In the genomic region with DNA sequence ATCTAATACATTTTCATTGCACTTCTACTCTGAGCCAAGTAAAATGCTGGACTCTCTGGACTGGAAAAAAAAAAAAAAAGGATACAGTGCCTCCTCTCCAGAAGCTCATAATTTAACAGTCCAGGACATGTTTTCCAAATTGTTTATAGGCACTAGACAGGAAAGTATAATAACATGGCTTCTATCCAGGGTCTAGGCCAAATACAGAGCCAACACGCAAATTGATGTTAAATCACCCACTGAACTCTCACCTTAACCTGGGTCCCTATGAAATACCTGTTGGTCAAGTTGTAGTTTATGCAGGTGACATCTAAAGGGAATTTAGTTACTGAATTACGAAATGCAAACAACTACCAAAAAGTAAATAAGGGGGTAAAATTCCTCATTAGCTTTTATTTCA, we compare ENCODE assay signal across 15 cellular contexts.
DNase-seq lines count a peak whose midpoint lies in the region; ATAC-seq and TF ChIP-seq lines count a peak whose summit lies in the region.
"Had no signal": no experiment of that assay in that cellular context is flagged by ENCODE, and none has a peak within 500 bp of the region (broad histone marks: within the 10 kb centered on the region; RNA-seq: fewer than 3 reads in every experiment).

No MANE protein-coding gene starts in this region.

- no peaks in the 10 kb centered on the region for H3K4me1 ChIP-seq in mucosa of descending colon (ENCODE audit: low read depth)

- peak; percentile 16 for DNase-seq in DMS53 treated with DMSO at 0.1 percent for 48 hours (lab: John Stamatoyannopoulos, UW; ENCODE audit: unreplicated experiment)
- DNase-seq in LNCaP clone FGC (ENCODE audit: low read depth), result peak; percentile 61
- peak in 1 of 3 donors; percentile 5 for DNase-seq in mucosa of descending colon
- no peak for DNase-seq in GM19240 (ENCODE audit: insufficient read length, low spot score)
- DNase-seq in EL, result no peak
- DNase-seq: C1 segment of cervical spinal cord; Calu3; CD4-positive, alpha-beta memory T cell; COR-L47; DMS79; GF-D8; GM23248; H7; HCEC 1CT had no signal

- peak; percentile 55 for ATAC-seq in mucosa of descending colon
- ATAC-seq in GM19467 (IDR thresholded peaks at IDR 0.05; ENCODE audit: unreplicated experiment), result no peak

- no peaks in the 10 kb centered on the region for H3K36me3 ChIP-seq in mucosa of descending colon (ENCODE audit: low read depth)

- no peaks in the 10 kb centered on the region for H3K9me3 ChIP-seq in mucosa of descending colon

- TF ChIP-seq CTCF in LNCaP clone FGC (IDR thresholded peaks at IDR 0.05; ENCODE audit: control insufficient read depth, extremely low read depth, insufficient read depth) (no peak), mucosa of descending colon (IDR thresholded peaks at IDR 0.05) (no peak)

- H3K4me3 ChIP-seq in LNCaP clone FGC (ENCODE audit: low read depth, low read length), result no peak overlapping the region
- no peak overlapping the region for H3K4me3 ChIP-seq in mucosa of descending colon
- H3K4me3 ChIP-seq: GM23248 had no signal

- intact Hi-C loops in mucosa of descending colon (cut with DNase I, micrococcal nuclease), result no loop called here

Comparison
In these comparisons a context has a peak if more than half of its experiments do, and no peak if none do; other contexts are left out.
1. DNase-seq: peak in DMS53 treated with DMSO at 0.1 percent for 48 hours (single experiment) and LNCaP clone FGC (single experiment); none in GM19240 (single experiment) and EL (single experiment).